Comparison of ENCODE assay signal across 1 cellular context in the genomic region with DNA sequence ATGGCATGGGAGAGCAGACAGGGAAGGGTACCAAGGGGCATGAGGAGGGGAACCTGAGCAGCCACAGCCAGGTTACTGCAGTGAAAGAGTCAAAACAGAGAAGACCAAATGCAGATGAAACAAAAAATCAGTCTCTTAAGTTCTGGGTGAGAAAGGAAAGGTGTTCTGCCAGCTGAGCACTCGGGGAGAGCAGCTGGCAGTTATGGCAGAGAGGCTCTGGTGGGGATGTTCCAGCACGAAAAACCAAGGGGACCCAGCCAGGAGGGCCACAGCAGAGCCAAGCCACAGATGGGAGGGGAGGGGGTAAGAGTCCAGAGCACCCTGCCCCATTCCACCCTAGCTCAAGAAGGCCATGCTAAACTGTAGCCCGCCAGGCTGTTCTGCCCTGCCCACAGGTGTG.
TF ChIP-seq lines count a peak whose summit lies in the region.

No MANE protein-coding gene starts in this region.

TF ChIP-seq in H1, 55 proteins besides CTCF, POLR2A, EP300 and RAD21:
- TF ChIP-seq CEBPB (IDR thresholded peaks at IDR 0.05; ENCODE audit: low read depth, low read length) (no peak), TCF12 (IDR thresholded peaks at IDR 0.05; ENCODE audit: low read depth, low read length) (no peak), POU5F1 (IDR thresholded peaks at IDR 0.05; ENCODE audit: low read depth, low read length) (no peak), NANOG (IDR thresholded peaks at IDR 0.05; ENCODE audit: insufficient read depth, low read depth, low read length, poor library complexity, severe bottlenecking) (no peak), CBX8 (IDR thresholded peaks at IDR 0.05; ENCODE audit: borderline replicate concordance, low read depth, low read length) (no peak), EGR1 (IDR thresholded peaks at IDR 0.05; ENCODE audit: borderline replicate concordance, low read depth, low read length) (no peak), SAP30 (IDR thresholded peaks at IDR 0.05; ENCODE audit: insufficient read depth, insufficient replicate concordance, low read length) (no peak), CHD2 (IDR thresholded peaks at IDR 0.05; ENCODE audit: low read length) (no peak), MAFK (IDR thresholded peaks at IDR 0.05; ENCODE audit: low read depth, low read length) (no peak), TAF1 (IDR thresholded peaks at IDR 0.05; ENCODE audit: low read depth, low read length) (no peak), BACH1 (IDR thresholded peaks at IDR 0.05; ENCODE audit: low read length) (no peak), ASH2L (IDR thresholded peaks at IDR 0.05; ENCODE audit: low read length) (no peak), RXRA (IDR thresholded peaks at IDR 0.05; ENCODE audit: insufficient read depth, low read depth, low read length) (no peak), CHD1 (IDR thresholded peaks at IDR 0.05; ENCODE audit: low read depth, low read length) (no peak), TBP (IDR thresholded peaks at IDR 0.05; ENCODE audit: low read depth, low read length) (no peak), TAF7 (optimal IDR thresholded peaks at IDR 0.05; ENCODE audit: borderline replicate concordance, low read depth, low read length) (no peak), PHF8 (conservative IDR thresholded peaks at IDR 0.05; ENCODE audit: low read depth, low read length) (no peak)
- TF ChIP-seq, protein P1, sequence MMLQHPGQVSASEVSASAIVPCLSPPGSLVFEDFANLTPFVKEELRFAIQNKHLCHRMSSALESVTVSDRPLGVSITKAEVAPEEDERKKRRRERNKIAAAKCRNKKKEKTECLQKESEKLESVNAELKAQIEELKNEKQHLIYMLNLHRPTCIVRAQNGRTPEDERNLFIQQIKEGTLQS (IDR thresholded peaks at IDR 0.05; ENCODE audit: insufficient read depth, low read depth, low read length), result no peak
- TF ChIP-seq, protein P2, sequence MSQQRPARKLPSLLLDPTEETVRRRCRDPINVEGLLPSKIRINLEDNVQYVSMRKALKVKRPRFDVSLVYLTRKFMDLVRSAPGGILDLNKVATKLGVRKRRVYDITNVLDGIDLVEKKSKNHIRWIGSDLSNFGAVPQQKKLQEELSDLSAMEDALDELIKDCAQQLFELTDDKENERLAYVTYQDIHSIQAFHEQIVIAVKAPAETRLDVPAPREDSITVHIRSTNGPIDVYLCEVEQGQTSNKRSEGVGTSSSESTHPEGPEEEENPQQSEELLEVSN (IDR thresholded peaks at IDR 0.05), result no peak
